Comparison of ENCODE assay signal across 22 cellular contexts in the genomic region with DNA sequence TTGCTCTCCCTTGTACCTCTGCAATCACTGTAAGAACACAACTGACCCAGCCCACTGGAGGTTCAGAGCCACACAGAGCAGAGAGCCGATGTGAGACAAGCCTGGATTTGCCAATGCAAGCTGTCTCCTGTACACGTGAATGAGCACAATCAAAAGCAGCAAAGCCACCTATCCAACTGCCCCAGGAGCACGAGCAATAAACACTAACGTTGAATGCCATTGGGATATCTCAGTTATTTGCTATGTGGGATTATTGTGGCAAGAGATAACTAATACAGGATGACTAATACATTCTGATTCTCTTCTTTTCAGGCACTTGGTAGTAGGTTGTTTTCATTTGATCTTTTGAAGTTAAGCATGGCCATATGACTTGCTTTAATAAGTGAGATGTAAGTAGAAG.
DNase-seq lines count a peak whose midpoint lies in the region; ATAC-seq, FAIRE-seq and TF ChIP-seq lines count a peak whose summit lies in the region.
"Had no signal": no experiment of that assay in that cellular context is flagged by ENCODE, and none has a peak within 500 bp of the region (broad histone marks: within the 10 kb centered on the region; RNA-seq: fewer than 3 reads in every experiment).

No MANE protein-coding gene starts in this region.

- 25 to 28% methylated on average over 4 of the region's 4 CpGs for WGBS in GM23248 (ENCODE audit: low coverage in 1 of 2, low lambda C conversion rate in 2 of 2, missing lambda C conversion rate in 2 of 2), 2 experiments
- 49 to 63% methylated on average over 4 of the region's 4 CpGs for WGBS in heart right ventricle, 2 donors

- no peak overlapping the region for H3K9ac ChIP-seq in GM23248

- H3K4me3 Mint-ChIP-seq in activated T-cell treated with anti-CD3 and anti-CD28 coated beads, Interleukin-2, amount 50 U/mL, for 72 hours: no peak overlapping the region
- no peak overlapping the region for H3K4me3 Mint-ChIP-seq in activated T-cell treated with anti-CD3 and anti-CD28 coated beads, Interleukin-2, amount 50 U/mL, for 4 hours
- H3K4me3 Mint-ChIP-seq: activated naive CD4-positive, alpha-beta T cell treated with anti-CD3 and anti-CD28 coated beads, Interleukin-2, amount 10 ng/mL, durations not matched to agents 7 days and 5 days; CD14-positive monocyte; IgD-negative memory B cell; naive B cell; T-cell had no signal

- H3K4me1 Mint-ChIP-seq in activated T-cell treated with anti-CD3 and anti-CD28 coated beads, Interleukin-2, amount 50 U/mL, for 72 hours (ENCODE audit: low read depth): no peaks in the 10 kb centered on the region
- no peaks in the 10 kb centered on the region for H3K4me1 Mint-ChIP-seq in activated T-cell treated with anti-CD3 and anti-CD28 coated beads, Interleukin-2, amount 50 U/mL, for 4 hours (ENCODE audit: low read depth)
- H3K4me1 Mint-ChIP-seq: activated naive CD4-positive, alpha-beta T cell treated with anti-CD3 and anti-CD28 coated beads, Interleukin-2, amount 10 ng/mL, durations not matched to agents 7 days and 5 days; IgD-negative memory B cell; naive B cell; T-cell had no signal

- no peak overlapping the region for H2AFZ ChIP-seq in GM23248

- ATAC-seq in omental fat pad (ENCODE audit: low FRiP score) (peak; percentile 51), heart right ventricle (no peak)
- no peak for ATAC-seq in activated T-cell treated with anti-CD3 and anti-CD28 coated beads, Interleukin-2, amount 50 U/mL, for 72 hours (replicated peaks in 1 of 2)
- no peak for ATAC-seq in activated T-cell treated with anti-CD3 and anti-CD28 coated beads, Interleukin-2, amount 50 U/mL, for 4 hours
- ATAC-seq: left lung, T-cell had no signal

- no peaks in the 10 kb centered on the region for H3K36me3 ChIP-seq in GM23248 (ENCODE audit: low read depth)
- no peaks in the 10 kb centered on the region for H3K36me3 ChIP-seq in heart right ventricle
- H3K36me3 ChIP-seq: left lung, prostate gland had no signal

- no peaks in the 10 kb centered on the region for H3K79me2 ChIP-seq in GM23248 (ENCODE audit: insufficient read depth)

- intact Hi-C loops in heart right ventricle (cut with DNase I): no loop called here

- no peak for FAIRE-seq in RCC 7860 (lab: Jason Lieb, UNC)
- FAIRE-seq: GM12892, GM19239 had no signal

- peaks cover 6% of the 10 kb centered on the region for H3F3A ChIP-seq in GM23248 (ENCODE audit: insufficient read depth)

- DNase-seq in GM23248 (peak; percentile 66), RCC 7860 (ENCODE audit: low spot score) (peak; percentile 10), choroid plexus epithelial cell (ENCODE audit: low read depth) (peak; percentile 80), omental fat pad (ENCODE audit: low spot score) (no peak), heart right ventricle (no peak)
- no peak for DNase-seq in activated T-cell treated with anti-CD3 and anti-CD28 coated beads, Interleukin-2, amount 50 U/mL, for 72 hours
- no peak for DNase-seq in activated T-cell treated with anti-CD3 and anti-CD28 coated beads, Interleukin-2, amount 50 U/mL, for 4 hours
- DNase-seq in activated effector memory CD4-positive, alpha-beta T cell treated with Interleukin-2 at 50 U/mL for 16 hours: no peak
- DNase-seq: activated CD4-positive, CD25-positive, alpha-beta regulatory T cell; activated naive CD4-positive, alpha-beta T cell treated with anti-CD3 and anti-CD28 coated beads, Interleukin-2, amount 10 ng/mL, durations not matched to agents 7 days and 5 days; cerebellar nuclear complex; hippocampal formation; left lung; naive B cell; NCI-H1417; T-cell; testis had no signal

- in situ Hi-C loops in GM23248 (cut with MboI): no loop called here

- H3K4me2 ChIP-seq in GM23248 (ENCODE audit: unreplicated experiment): peak overlapping the region; percentile 11

- H3K4me1 ChIP-seq in GM23248 (ENCODE audit: insufficient read depth) (peaks cover 11% of the 10 kb centered on the region), heart right ventricle (no peaks in the 10 kb centered on the region)
- H3K4me1 ChIP-seq: left lung, prostate gland, testis had no signal

- H3K4me3 ChIP-seq in GM23248: no peak overlapping the region
- H3K4me3 ChIP-seq in choroid plexus epithelial cell (ENCODE audit: low read depth, low read length): no peak overlapping the region
- no peak overlapping the region for H3K4me3 ChIP-seq in heart right ventricle
- H3K4me3 ChIP-seq: left lung, prostate gland, testis had no signal

- no peak overlapping the region for H3K27ac ChIP-seq in GM23248
- H3K27ac ChIP-seq in heart right ventricle: no peak overlapping the region
- H3K27ac ChIP-seq: left lung, prostate gland, testis had no signal

- H4K20me1 ChIP-seq in GM23248 (ENCODE audit: insufficient read depth): no peaks in the 10 kb centered on the region

- no peak overlapping the region for H3K27ac Mint-ChIP-seq in activated T-cell treated with anti-CD3 and anti-CD28 coated beads, Interleukin-2, amount 50 U/mL, for 72 hours
- H3K27ac Mint-ChIP-seq: activated naive CD4-positive, alpha-beta T cell treated with anti-CD3 and anti-CD28 coated beads, Interleukin-2, amount 10 ng/mL, durations not matched to agents 7 days and 5 days; CD14-positive monocyte; IgD-negative memory B cell; naive B cell; T-cell had no signal

- H3K27me3 ChIP-seq in GM23248 (replicated peaks; ENCODE audit: insufficient read depth) (0 out of 2 replicates have a peak, but pooled peaks cover 4% of the 10 kb centered on the region), heart right ventricle (no peaks in the 10 kb centered on the region)
- H3K27me3 ChIP-seq: left lung, testis had no signal

- TF ChIP-seq CTCF in choroid plexus epithelial cell (conservative IDR thresholded peaks at IDR 0.05; ENCODE audit: low read depth, low read length) (no peak), omental fat pad (IDR thresholded peaks at IDR 0.05) (no peak), heart right ventricle (IDR thresholded peaks at IDR 0.05) (no peak)

- no peaks in the 10 kb centered on the region for H3K9me3 Mint-ChIP-seq in activated T-cell treated with anti-CD3 and anti-CD28 coated beads, Interleukin-2, amount 50 U/mL, for 72 hours
- H3K9me3 Mint-ChIP-seq in activated T-cell treated with anti-CD3 and anti-CD28 coated beads, Interleukin-2, amount 50 U/mL, for 4 hours: no peaks in the 10 kb centered on the region
- H3K9me3 Mint-ChIP-seq: activated naive CD4-positive, alpha-beta T cell treated with anti-CD3 and anti-CD28 coated beads, Interleukin-2, amount 10 ng/mL, durations not matched to agents 7 days and 5 days; T-cell had no signal

- H3K27me3 Mint-ChIP-seq in activated T-cell treated with anti-CD3 and anti-CD28 coated beads, Interleukin-2, amount 50 U/mL, for 72 hours (ENCODE audit: low read depth): peaks cover 34% of the 10 kb centered on the region
- peaks cover 32% of the 10 kb centered on the region for H3K27me3 Mint-ChIP-seq in activated T-cell treated with anti-CD3 and anti-CD28 coated beads, Interleukin-2, amount 50 U/mL, for 4 hours (ENCODE audit: low read depth)

- H3K36me3 Mint-ChIP-seq in activated T-cell treated with anti-CD3 and anti-CD28 coated beads, Interleukin-2, amount 50 U/mL, for 72 hours (ENCODE audit: insufficient read depth in 2 of 2): no peaks in the 10 kb centered on the region
- no peaks in the 10 kb centered on the region for H3K36me3 Mint-ChIP-seq in activated T-cell treated with anti-CD3 and anti-CD28 coated beads, Interleukin-2, amount 50 U/mL, for 4 hours (ENCODE audit: insufficient read depth)
- H3K36me3 Mint-ChIP-seq: activated naive CD4-positive, alpha-beta T cell treated with anti-CD3 and anti-CD28 coated beads, Interleukin-2, amount 10 ng/mL, durations not matched to agents 7 days and 5 days; CD14-positive monocyte; IgD-negative memory B cell; naive B cell; T-cell had no signal

- no peaks in the 10 kb centered on the region for H3K9me2 ChIP-seq in GM23248 (ENCODE audit: insufficient read depth)

- H3K9me3 ChIP-seq in GM23248 (ENCODE audit: low read depth): no peaks in the 10 kb centered on the region
- H3K9me3 ChIP-seq in heart right ventricle: peaks cover 0 to 9% (median 0%) of the 10 kb centered on the region in 11 donors
- H3K9me3 ChIP-seq: prostate gland, testis had no signal

Comparison
In these comparisons a context has a peak if more than half of its experiments do, and no peak if none do; other contexts are left out.
1. DNase-seq: peak in GM23248 (single experiment), RCC 7860 (single experiment) and choroid plexus epithelial cell (single experiment); none in omental fat pad (single experiment), activated T-cell treated with anti-CD3 and anti-CD28 coated beads, Interleukin-2, amount 50 U/mL, for 72 hours (0 of 2), heart right ventricle (0 of 2), activated T-cell treated with anti-CD3 and anti-CD28 coated beads, Interleukin-2, amount 50 U/mL, for 4 hours (single experiment) and activated effector memory CD4-positive, alpha-beta T cell treated with Interleukin-2 at 50 U/mL for 16 hours (single experiment).